ENCODE assay signal across 6 cellular contexts in genomic region chr5:140664018-140664352, GRCh38. TPM values are rescaled to one million over a fixed set of nuclear protein-coding genes. Genes with fewer than 3 reads are reported as not detected.
DNase-seq lines count a peak whose midpoint lies in the region; ATAC-seq, FAIRE-seq and TF ChIP-seq lines count a peak whose summit lies in the region.

No MANE protein-coding gene starts in this region.

- DNase-seq in K562 (ENCODE audit: extremely low read depth in 1 of 4, low spot score in 3 of 4), result no peak
- DNase-seq in natural killer cell, result no peak
- no peak for DNase-seq in DMS153 (lab: John Stamatoyannopoulos, UW)

- H3K36me3 ChIP-seq in K562 (ENCODE audit: control insufficient read depth, insufficient read depth, low read length), result peaks cover 72% of the 10 kb centered on the region

- no TSS peak for BruUV-seq in K562 (replicated peaks; lab: Mats Ljungman, UMichigan)

- peak overlapping the region; percentile 91 for H3K27ac ChIP-seq in K562 (ENCODE audit: extremely low read depth, low read depth, low read length)

- no peak for TF ChIP-seq EP300 in K562 (IDR thresholded peaks at IDR 0.05; ENCODE audit: low read length)

- no peak for FAIRE-seq in K562 (lab: Jason Lieb, UNC)

- H3K27me3 ChIP-seq in K562 (ENCODE audit: control insufficient read depth in 2 of 2, insufficient read depth in 2 of 2, low read length in 2 of 2), result no peaks in the 10 kb centered on the region

- peak overlapping the region; percentile 92 for H3K4me3 ChIP-seq in K562

- peak; percentile 0 for ATAC-seq in GM21390 (IDR thresholded peaks at IDR 0.05; ENCODE audit: unreplicated experiment)
- ATAC-seq in K562, result no peak
- no peak for ATAC-seq in natural killer cell
- ATAC-seq in GM18909 (IDR thresholded peaks at IDR 0.05; ENCODE audit: poor library complexity, unreplicated experiment), result no peak
- ATAC-seq in GM18502 (IDR thresholded peaks at IDR 0.05; ENCODE audit: poor library complexity, unreplicated experiment), result no peak

- POLR2A ChIA-PET in K562 (lab: Yijun Ruan, JAX), result interaction anchor here (0.6 to 3.2 kb wide), 13 partner anchors 8 to 292 kb away, joined by 3 to 17 read pairs (median 3); partner anchors contain the start of genes EIF4EBP3, IK and NDUFA2

- H2AFZ ChIP-seq in K562 (ENCODE audit: low read depth, low read length), result peak overlapping the region; percentile 97

- 81% methylated on average over 19 of the region's 19 CpGs for WGBS in K562 (ENCODE audit: insufficient coverage, low coverage, missing lambda C conversion rate)

- 0 out of 2 replicates have a peak, but pooled peaks cover 3% of the 10 kb centered on the region for H4K20me1 ChIP-seq in K562 (replicated peaks; ENCODE audit: control insufficient read depth, insufficient read depth, low read length)

- H3K4me3 Mint-ChIP-seq in natural killer cell, result peak overlapping the region; percentile 99

- TF ChIP-seq RAD21 in K562 (CRISPR knock-in tag; conservative IDR thresholded peaks at IDR 0.05 in 1 of 2, IDR thresholded peaks at IDR 0.05 in 1 of 2), result no peak

- peaks cover 36% of the 10 kb centered on the region for H3K79me2 ChIP-seq in K562 (ENCODE audit: control insufficient read depth, insufficient read depth, low read length)

- H3K9me3 Mint-ChIP-seq in natural killer cell, result no peaks in the 10 kb centered on the region

- peaks cover 33 to 38% of the 10 kb centered on the region in 2 donors for H3K4me1 Mint-ChIP-seq in natural killer cell

- no peaks in the 10 kb centered on the region for H3K9me1 ChIP-seq in K562 (ENCODE audit: control insufficient read depth, insufficient read depth, low read length)

- in situ Hi-C loops in K562 (cut with MboI), result no loop called here

- peak overlapping the region; percentile 76 to 93 for H3K9ac ChIP-seq in K562 (ENCODE audit: insufficient read depth in 1 of 2, low read depth in 2 of 2, low read length in 2 of 2)

- peaks cover 25% of the 10 kb centered on the region for H3K36me3 Mint-ChIP-seq in natural killer cell

- no peaks in the 10 kb centered on the region for H3K9me3 ChIP-seq in K562 (replicated peaks; ENCODE audit: control insufficient read depth, insufficient read depth, low read depth, low read length)

- H3K27me3 Mint-ChIP-seq in natural killer cell (ENCODE audit: low read depth in 2 of 2), result no peaks in the 10 kb centered on the region

- no peak for TF ChIP-seq POLR2A in K562 (conservative IDR thresholded peaks at IDR 0.05)

- H3K27ac Mint-ChIP-seq in natural killer cell, result peak overlapping the region; percentile 96

- CTCF ChIA-PET in K562 (lab: Yijun Ruan, JAX; ENCODE audit: low intra/inter-chr PET ratio), result no interaction called here

- intact Hi-C loops in K562 (cut with micrococcal nuclease) (loop anchor here (1.0 to 2.0 kb wide), 5 partner anchors 17 to 263 kb away; partner anchors contain the start of genes ANKHD1, HARS1, HARS2 and IK), natural killer cell (cut with micrococcal nuclease) (loop anchor here (1.0 to 2.0 kb wide), 5 partner anchors 17 to 263 kb away; partner anchors contain the start of genes ANKHD1, APBB3, HARS1 and HARS2)

- TF ChIP-seq CTCF in K562 (IDR thresholded peaks at IDR 0.05 in 2 of 3, conservative IDR thresholded peaks at IDR 0.05 in 1 of 3; ENCODE audit: insufficient read depth in 2 of 3, low read depth in 1 of 3, low read length in 3 of 3), result no peak
- no peak for TF ChIP-seq CTCF in natural killer cell (IDR thresholded peaks at IDR 0.05)

- peak overlapping the region; percentile 96 for H3K4me2 ChIP-seq in K562 (ENCODE audit: insufficient read depth, low read length)

- H3K4me1 ChIP-seq in K562 (replicated peaks in 1 of 2; ENCODE audit: control insufficient read depth in 2 of 2, insufficient read depth in 2 of 2, low read length in 2 of 2), result peaks cover 10 to 11% of the 10 kb centered on the region in 2 experiments; a peak in 4 of 5 replicates

RNA-seq across cellular contexts. Expression of gene WDR55, which starts 0.7 kb away (rescaled TPM):
- 99.1 and 166 TPM in 2 replicates for total RNA-seq in K562 (2011; cell fraction: chromatin; rRNA removed; ENCODE audit: low replicate concordance)
- 88.7 and 109 TPM in 2 replicates for total RNA-seq in K562 (2011; cell fraction: nucleolus; rRNA removed)
- total RNA-seq in K562 (2011; cell fraction: nucleoplasm; rRNA removed), result 85.1 and 87.8 TPM in 2 replicates
- total RNA-seq in K562 (2014; rRNA removed), result 24.9 and 27.3 TPM in 2 replicates
- total RNA-seq in K562 (2014; rRNA removed; fragmentation: Illumina TruSeq; extraction: Trizol), result 20.5 and 21.8 TPM in 2 replicates
- 29.3 and 30.0 TPM in 2 replicates for total RNA-seq in K562 (2015; rRNA removed; fragmentation: Illumina TruSeq; extraction: Trizol)
- 35.3 and 36.1 TPM in 2 replicates for total RNA-seq in K562 (2021)
- 37.4 and 44.8 TPM in 2 replicates for polyA plus RNA-seq in K562 (2011; rRNA removed)
- polyA plus RNA-seq in K562 (2011; cell fraction: cytosol; rRNA removed), result 39.9 and 55.5 TPM in 2 replicates
- polyA plus RNA-seq in K562 (2011; cell fraction: nucleus; rRNA removed), result 68.1 and 108 TPM in 2 replicates
- polyA plus RNA-seq in K562 (2012), result 24.9 and 28.0 TPM in 2 replicates
- polyA plus RNA-seq in K562 (2014; fragmentation: Illumina TruSeq; extraction: Trizol), result 35.1 and 39.0 TPM in 2 replicates
- polyA plus RNA-seq in K562 (2014; fragmentation: Nextera tagmentation; extraction: Ambion mirVana), result 1 to 10 TPM; 5.2 to 6.6 TPM
- polyA plus RNA-seq in K562 (2014; rRNA removed), result 44.1 and 45.0 TPM in 2 replicates
- polyA minus RNA-seq in K562 (2011; rRNA and poly(A)+ RNA removed), result 22.7 and 29.5 TPM in 2 replicates
- polyA minus RNA-seq in K562 (2011; cell fraction: cytosol; rRNA and poly(A)+ RNA removed), result 12.7 and 20.9 TPM in 2 replicates
- 24.0 and 28.4 TPM in 2 replicates for polyA minus RNA-seq in K562 (2011; cell fraction: nucleus; rRNA and poly(A)+ RNA removed)
- total RNA-seq in natural killer cell, result 10 to 100 TPM; 42.3 to 45.1 (median 43.3) TPM

RNA-seq across cellular contexts. Expression of gene DND1, which starts 9.4 kb away (rescaled TPM):
- total RNA-seq in K562 (2011; cell fraction: chromatin; rRNA removed; ENCODE audit: low replicate concordance), result 2.5 and 5.9 TPM in 2 replicates
- 4.2 and 4.3 TPM in 2 replicates for total RNA-seq in K562 (2011; cell fraction: nucleolus; rRNA removed)
- 4.0 and 4.4 TPM in 2 replicates for total RNA-seq in K562 (2011; cell fraction: nucleoplasm; rRNA removed)
- 1.1 and 2.0 TPM in 2 replicates for total RNA-seq in K562 (2014; rRNA removed)
- total RNA-seq in K562 (2014; rRNA removed; fragmentation: Illumina TruSeq; extraction: Trizol), result 0.22 TPM in 1 of 2 replicates, not detected in the other
- 0.41 and 0.43 TPM in 2 replicates for total RNA-seq in K562 (2015; rRNA removed; fragmentation: Illumina TruSeq; extraction: Trizol)
- total RNA-seq in K562 (2021), result 0.81 and 1.3 TPM in 2 replicates
- polyA plus RNA-seq in K562 (2011; rRNA removed), result 0.50 and 0.69 TPM in 2 replicates
- 1.1 and 1.6 TPM in 2 replicates for polyA plus RNA-seq in K562 (2011; cell fraction: cytosol; rRNA removed)
- 8.5 and 12.4 TPM in 2 replicates for polyA plus RNA-seq in K562 (2011; cell fraction: nucleus; rRNA removed)
- 0.24 TPM in 1 of 2 replicates, not detected in the other for polyA plus RNA-seq in K562 (2012)
- 0.37 and 0.61 TPM in 2 replicates for polyA plus RNA-seq in K562 (2014; fragmentation: Illumina TruSeq; extraction: Trizol)
- not detected for polyA plus RNA-seq in K562 (2014; fragmentation: Nextera tagmentation; extraction: Ambion mirVana)
- 1.3 and 1.5 TPM in 2 replicates for polyA plus RNA-seq in K562 (2014; rRNA removed)
- 0.21 and 0.33 TPM in 2 replicates for polyA minus RNA-seq in K562 (2011; rRNA and poly(A)+ RNA removed)
- polyA minus RNA-seq in K562 (2011; cell fraction: cytosol; rRNA and poly(A)+ RNA removed), result not detected in 2 replicates
- 0.78 and 1.3 TPM in 2 replicates for polyA minus RNA-seq in K562 (2011; cell fraction: nucleus; rRNA and poly(A)+ RNA removed)
- total RNA-seq in natural killer cell, result 1 to 10 TPM in 2 of 3 donors, under 1 TPM in 1; 0.90 to 1.1 (median 1.1) TPM

RNA-seq across cellular contexts. Expression of gene IK, which starts 16.4 kb away (rescaled TPM):
- total RNA-seq in K562 (2011; cell fraction: chromatin; rRNA removed; ENCODE audit: low replicate concordance), result 95.6 and 166 TPM in 2 replicates
- 44.7 and 60.0 TPM in 2 replicates for total RNA-seq in K562 (2011; cell fraction: nucleolus; rRNA removed)
- 73.0 and 85.0 TPM in 2 replicates for total RNA-seq in K562 (2011; cell fraction: nucleoplasm; rRNA removed)
- total RNA-seq in K562 (2014; rRNA removed) (150 and 170 TPM in 2 replicates), K562 (2014; rRNA removed; fragmentation: Illumina TruSeq; extraction: Trizol) (138 and 149 TPM in 2 replicates), K562 (2015; rRNA removed; fragmentation: Illumina TruSeq; extraction: Trizol) (158 and 164 TPM in 2 replicates), K562 (2021) (81.9 and 93.0 TPM in 2 replicates), natural killer cell (100 to 1,000 TPM; 144 to 204 (median 148) TPM)
- polyA plus RNA-seq in K562 (2011; rRNA removed) (107 and 140 TPM in 2 replicates), K562 (2014; fragmentation: Illumina TruSeq; extraction: Trizol) (187 and 203 TPM in 2 replicates), K562 (2014; fragmentation: Nextera tagmentation; extraction: Ambion mirVana) (100 to 1,000 TPM in 1 of 2 experiments, 10 to 100 TPM in 1; 89.2 to 182 TPM), K562 (2014; rRNA removed) (137 and 176 TPM in 2 replicates)
- polyA plus RNA-seq in K562 (2011; cell fraction: cytosol; rRNA removed), result 52.3 and 71.9 TPM in 2 replicates
- polyA plus RNA-seq in K562 (2011; cell fraction: nucleus; rRNA removed), result 150 and 151 TPM in 2 replicates
- 117 and 133 TPM in 2 replicates for polyA plus RNA-seq in K562 (2012)
- 133 and 180 TPM in 2 replicates for polyA minus RNA-seq in K562 (2011; rRNA and poly(A)+ RNA removed)
- polyA minus RNA-seq in K562 (2011; cell fraction: cytosol; rRNA and poly(A)+ RNA removed), result 42.0 and 55.4 TPM in 2 replicates
- 47.0 and 74.2 TPM in 2 replicates for polyA minus RNA-seq in K562 (2011; cell fraction: nucleus; rRNA and poly(A)+ RNA removed)

RNA-seq across cellular contexts. Expression of gene NDUFA2, which starts 16.6 kb away (rescaled TPM):
- 7.6 and 18.9 TPM in 2 replicates for total RNA-seq in K562 (2011; cell fraction: chromatin; rRNA removed; ENCODE audit: low replicate concordance)
- total RNA-seq in K562 (2011; cell fraction: nucleolus; rRNA removed), result 40.4 and 43.6 TPM in 2 replicates
- total RNA-seq in K562 (2011; cell fraction: nucleoplasm; rRNA removed), result 24.4 and 32.7 TPM in 2 replicates
- total RNA-seq in K562 (2014; rRNA removed), result 136 and 209 TPM in 2 replicates
- total RNA-seq in K562 (2014; rRNA removed; fragmentation: Illumina TruSeq; extraction: Trizol), result 63.3 and 69.1 TPM in 2 replicates
- total RNA-seq in K562 (2015; rRNA removed; fragmentation: Illumina TruSeq; extraction: Trizol), result 103 and 105 TPM in 2 replicates
- 120 and 125 TPM in 2 replicates for total RNA-seq in K562 (2021)
- polyA plus RNA-seq in K562 (2011; rRNA removed), result 184 and 187 TPM in 2 replicates
- 176 and 243 TPM in 2 replicates for polyA plus RNA-seq in K562 (2011; cell fraction: cytosol; rRNA removed)
- polyA plus RNA-seq in K562 (2011; cell fraction: nucleus; rRNA removed), result 81.1 and 91.8 TPM in 2 replicates
- polyA plus RNA-seq in K562 (2012), result 147 and 206 TPM in 2 replicates
- polyA plus RNA-seq in K562 (2014; fragmentation: Illumina TruSeq; extraction: Trizol), result 77.4 and 113 TPM in 2 replicates
- 100 to 1,000 TPM; 480 to 497 TPM for polyA plus RNA-seq in K562 (2014; fragmentation: Nextera tagmentation; extraction: Ambion mirVana)
- 209 and 284 TPM in 2 replicates for polyA plus RNA-seq in K562 (2014; rRNA removed)
- 15.2 and 15.6 TPM in 2 replicates for polyA minus RNA-seq in K562 (2011; rRNA and poly(A)+ RNA removed)
- 20.1 and 29.9 TPM in 2 replicates for polyA minus RNA-seq in K562 (2011; cell fraction: cytosol; rRNA and poly(A)+ RNA removed)
- 15.6 and 21.9 TPM in 2 replicates for polyA minus RNA-seq in K562 (2011; cell fraction: nucleus; rRNA and poly(A)+ RNA removed)
- total RNA-seq in natural killer cell, result 10 to 100 TPM; 41.0 to 48.3 (median 42.8) TPM

RNA-seq across cellular contexts. Expression of gene TMCO6, which starts 24.7 kb away (rescaled TPM):
- total RNA-seq in K562 (2011; cell fraction: chromatin; rRNA removed; ENCODE audit: low replicate concordance), result 97.2 and 222 TPM in 2 replicates
- 127 and 130 TPM in 2 replicates for total RNA-seq in K562 (2011; cell fraction: nucleolus; rRNA removed)
- 107 and 115 TPM in 2 replicates for total RNA-seq in K562 (2011; cell fraction: nucleoplasm; rRNA removed)
- 21.4 and 32.9 TPM in 2 replicates for total RNA-seq in K562 (2014; rRNA removed)
- total RNA-seq in K562 (2014; rRNA removed; fragmentation: Illumina TruSeq; extraction: Trizol), result 8.3 and 10.3 TPM in 2 replicates
- total RNA-seq in K562 (2015; rRNA removed; fragmentation: Illumina TruSeq; extraction: Trizol), result 10.6 and 11.5 TPM in 2 replicates
- total RNA-seq in K562 (2021), result 23.5 and 24.4 TPM in 2 replicates
- 26.9 and 28.5 TPM in 2 replicates for polyA plus RNA-seq in K562 (2011; rRNA removed)
- polyA plus RNA-seq in K562 (2011; cell fraction: cytosol; rRNA removed), result 29.2 and 30.3 TPM in 2 replicates
- 196 and 262 TPM in 2 replicates for polyA plus RNA-seq in K562 (2011; cell fraction: nucleus; rRNA removed)
- 18.6 and 22.1 TPM in 2 replicates for polyA plus RNA-seq in K562 (2012)
- polyA plus RNA-seq in K562 (2014; fragmentation: Illumina TruSeq; extraction: Trizol), result 16.7 and 18.0 TPM in 2 replicates
- 1 to 10 TPM; 3.4 to 5.1 TPM for polyA plus RNA-seq in K562 (2014; fragmentation: Nextera tagmentation; extraction: Ambion mirVana)
- 32.5 and 46.4 TPM in 2 replicates for polyA plus RNA-seq in K562 (2014; rRNA removed)
- polyA minus RNA-seq in K562 (2011; rRNA and poly(A)+ RNA removed), result 11.5 and 15.9 TPM in 2 replicates
- polyA minus RNA-seq in K562 (2011; cell fraction: cytosol; rRNA and poly(A)+ RNA removed), result 6.1 and 10.0 TPM in 2 replicates
- polyA minus RNA-seq in K562 (2011; cell fraction: nucleus; rRNA and poly(A)+ RNA removed), result 49.9 and 56.8 TPM in 2 replicates
- 10 to 100 TPM; 17.9 to 19.5 (median 18.8) TPM for total RNA-seq in natural killer cell
